ENCODE assay signal across 27 cellular contexts in genomic region chr12:49598527-49598926, GRCh38.
"Had no signal": no experiment of that assay in that cellular context is flagged by ENCODE, and none has a peak within 500 bp of the region (broad histone marks: within the 10 kb centered on the region; RNA-seq: fewer than 3 reads in every experiment).

No MANE protein-coding gene starts in this region.

- H3K4me3 ChIP-seq: MG63, SJCRH30 had no signal

- DNase-seq: activated CD4-positive, alpha-beta memory T cell treated with anti-CD3 and anti-CD28 coated beads, Interleukin-2, amount 10 ng/mL, durations not matched to agents 7 days and 5 days; activated CD4-positive, alpha-beta T cell treated with anti-CD3 and anti-CD28 coated beads for 36 hours; activated CD4-positive, alpha-beta T cell treated with anti-CD3 and anti-CD28 coated beads, Interleukin-2, amount 50 U/mL, for 1 hour; activated gamma-delta T cell; activated naive CD4-positive, alpha-beta T cell treated with anti-CD3 and anti-CD28 coated beads for 36 hours; activated naive CD8-positive, alpha-beta T cell treated with anti-CD3 and anti-CD28 coated beads for 36 hours; activated T-cell treated with anti-CD3 and anti-CD28 coated beads for 4 hours; activated T-cell treated with anti-CD3 and anti-CD28 coated beads, Interleukin-2, amount 50 U/mL, for 48 hours; MG63; MV-4-11; NCI-H1092 treated with DMSO at 0.1 percent for 48 hours; NCI-H1417 treated with DMSO at 0.1 percent for 48 hours; NCI-H1694; NCI-H2029; NCI-H2107; NCI-H2171 treated with DMSO at 0.1 percent for 48 hours; NCI-H345; NCI-H510A; NCI-H526 treated with DMSO at 0.1 percent for 48 hours; NCI-H82; OCI-M1; Right ventricle myocardium superior; RPMI8226; SJCRH30; SK-N-SH had no signal

- H3K36me3 ChIP-seq: MG63 had no signal

- H3K9me3 ChIP-seq: MG63, SK-N-SH had no signal

- ATAC-seq: activated CD4-positive, alpha-beta T cell treated with anti-CD3 and anti-CD28 coated beads for 36 hours; activated T-helper 17 cell treated with anti-CD3 and anti-CD28 coated beads, Interleukin-2, amount 50 U/mL, for 72 hours; Panc1 had no signal

- H3K27ac ChIP-seq: SJCRH30 had no signal

- H3K27me3 ChIP-seq: MG63, SJCRH30 had no signal
